Comparison of ENCODE assay signal across 8 cellular contexts in the genomic region with DNA sequence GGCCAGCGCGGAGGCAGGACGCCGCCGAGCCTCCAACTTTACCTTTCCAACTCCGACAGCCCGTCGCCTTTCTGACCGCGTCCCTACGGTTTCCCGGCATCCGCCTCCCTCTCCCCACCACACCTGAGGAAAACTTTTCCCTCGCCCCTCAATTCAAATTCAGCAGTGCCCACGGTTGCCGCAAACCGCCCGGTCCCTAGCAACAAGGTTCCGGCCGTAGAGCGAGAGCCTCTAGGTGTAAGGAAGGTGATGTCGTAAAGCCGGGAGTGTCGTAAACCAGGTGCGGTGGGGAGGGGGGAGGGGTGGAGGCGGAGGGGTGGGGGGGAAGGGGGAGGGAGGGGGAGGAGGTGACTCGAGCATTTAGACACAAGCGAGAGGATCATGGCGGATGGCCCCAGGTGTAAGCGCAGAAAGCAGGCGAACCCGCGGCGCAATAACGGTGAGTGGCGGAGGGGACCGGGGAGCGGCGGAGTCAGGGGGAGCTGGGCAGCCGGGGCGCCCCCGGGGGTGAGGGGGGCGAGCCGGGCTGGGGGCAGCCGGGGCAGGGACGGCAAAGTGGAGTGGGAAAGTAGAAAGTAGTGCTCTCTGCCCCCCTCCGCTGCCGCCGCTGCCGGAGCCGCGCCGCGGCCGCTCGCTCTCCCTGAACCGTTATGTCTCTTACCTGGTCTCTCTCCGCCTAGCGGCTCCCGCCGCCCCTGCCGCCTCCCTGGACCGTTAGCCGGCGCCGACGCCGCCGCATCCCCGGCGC. TPM values are rescaled to one million over a fixed set of nuclear protein-coding genes. Genes with fewer than 3 reads are reported as not detected.
DNase-seq lines count a peak whose midpoint lies in the region; ATAC-seq and TF ChIP-seq lines count a peak whose summit lies in the region.

A gene (plus strand): TSS at position 363 of the 748 bp plus-strand sequence. CDS start 19 bp downstream, at position 382.

- peak within 1 kb of the TSS; percentile 100 for H3K27ac Mint-ChIP-seq in activated CD4-positive, alpha-beta T cell treated with anti-CD3 and anti-CD28 coated beads, Interleukin-2, amount 10 ng/mL, durations not matched to agents 24 days and 14 days

- TF ChIP-seq CTCF in coronary artery (IDR thresholded peaks at IDR 0.05): peak; percentile 26

- H3K9me3 Mint-ChIP-seq in activated CD4-positive, alpha-beta T cell treated with anti-CD3 and anti-CD28 coated beads, Interleukin-2, amount 10 ng/mL, durations not matched to agents 24 days and 14 days: no peaks in the 10 kb centered on the region

- H3K4me1 Mint-ChIP-seq in activated CD4-positive, alpha-beta T cell treated with anti-CD3 and anti-CD28 coated beads, Interleukin-2, amount 10 ng/mL, durations not matched to agents 24 days and 14 days: peaks cover 42% of the 10 kb centered on the region

- H3K4me3 ChIP-seq in coronary artery: peak within 1 kb of the TSS; percentile 99

- H3K27me3 Mint-ChIP-seq in activated CD4-positive, alpha-beta T cell treated with anti-CD3 and anti-CD28 coated beads, Interleukin-2, amount 10 ng/mL, durations not matched to agents 24 days and 14 days: no peaks in the 10 kb centered on the region

- H3K4me3 Mint-ChIP-seq in activated CD4-positive, alpha-beta T cell treated with anti-CD3 and anti-CD28 coated beads, Interleukin-2, amount 10 ng/mL, durations not matched to agents 24 days and 14 days: peak within 1 kb of the TSS; percentile 99

- H3K36me3 Mint-ChIP-seq in activated CD4-positive, alpha-beta T cell treated with anti-CD3 and anti-CD28 coated beads, Interleukin-2, amount 10 ng/mL, durations not matched to agents 24 days and 14 days (ENCODE audit: low read depth): peaks cover 22% of the 10 kb centered on the region

- ATAC-seq in GM19023 (IDR thresholded peaks at IDR 0.05; ENCODE audit: unreplicated experiment): peak; percentile 36
- ATAC-seq in HG03342 (IDR thresholded peaks at IDR 0.05; ENCODE audit: unreplicated experiment): peak; percentile 41
- peak; percentile 75 for ATAC-seq in left lobe of liver

- DNase-seq in AG20443 (ENCODE audit: low spot score) (peak; percentile 85), NCI-H446 treated with DMSO at 0.1 percent for 48 hours (lab: John Stamatoyannopoulos, UW) (peak; percentile 86), coronary artery (ENCODE audit: low spot score) (peak; percentile 90), left lobe of liver (ENCODE audit: low spot score) (peak; percentile 89)
- DNase-seq in activated CD4-positive, alpha-beta T cell treated with anti-CD3 and anti-CD28 coated beads, Interleukin-2, amount 10 ng/mL, durations not matched to agents 24 days and 14 days: peak; percentile 96
- peak; percentile 81 to 86 for DNase-seq in stimulated activated CD4-positive, alpha-beta T cell treated with anti-CD3 and anti-CD28 coated beads, Interleukin-2, amount 100 ng/mL, for 48 hours

- intact Hi-C loops in activated CD4-positive, alpha-beta T cell treated with anti-CD3 and anti-CD28 coated beads, Interleukin-2, amount 10 ng/mL, durations not matched to agents 24 days and 14 days (cut with micrococcal nuclease): loop anchor here (1.0 to 10.0 kb wide), 9 partner anchors 34 to 614 kb away; no protein-coding TSS in a partner anchor

- peak within 1 kb of the TSS; percentile 95 to 100 for H3K27ac ChIP-seq in coronary artery

RNA-seq across cellular contexts. Expression of the gene that starts here (rescaled TPM):
- total RNA-seq in activated CD4-positive, alpha-beta T cell treated with anti-CD3 and anti-CD28 coated beads, Interleukin-2, amount 10 ng/mL, durations not matched to agents 24 days and 14 days: 71.9 and 79.0 TPM in 2 replicates
- 9.3 TPM for total RNA-seq in left lobe of liver

Comparison
In these comparisons a context has a peak if more than half of its experiments do, and no peak if none do; other contexts are left out.
1. Peak in every context shown above with its lines: DNase-seq, ATAC-seq, H3K4me3 ChIP-seq and H3K27ac ChIP-seq.